31 cellular contexts compared by ENCODE assay signal in genomic region chr6:81988871-81989270, GRCh38.
"Had no signal": no experiment of that assay in that cellular context is flagged by ENCODE, and none has a peak within 500 bp of the region (broad histone marks: within the 10 kb centered on the region; RNA-seq: fewer than 3 reads in every experiment).

No MANE protein-coding gene starts in this region.

- H3K4me1 ChIP-seq: esophagus muscularis mucosa, heart left ventricle had no signal

- H3K36me3 ChIP-seq: brain microvascular endothelial cell, esophagus muscularis mucosa, heart left ventricle had no signal

- H3K27ac ChIP-seq: esophagus muscularis mucosa, heart left ventricle had no signal

- H3K27me3 Mint-ChIP-seq: activated CD4-positive, alpha-beta memory T cell treated with anti-CD3 and anti-CD28 coated beads for 36 hours; activated CD4-positive, alpha-beta T cell treated with anti-CD3 and anti-CD28 coated beads for 36 hours; activated CD4-positive, alpha-beta T cell treated with anti-CD3 and anti-CD28 coated beads, Interleukin-2, amount 10 ng/mL, durations not matched to agents 24 days and 14 days; activated CD8-positive, alpha-beta memory T cell treated with anti-CD3 and anti-CD28 coated beads, Interleukin-2, amount 10 ng/mL, durations not matched to agents 7 days and 5 days; activated naive CD4-positive, alpha-beta T cell treated with anti-CD3 and anti-CD28 coated beads, Interleukin-2, amount 50 U/mL, for 24 hours; effector memory CD8-positive, alpha-beta T cell; T-helper 17 cell had no signal

- DNase-seq: activated CD4-positive, alpha-beta memory T cell treated with anti-CD3 and anti-CD28 coated beads for 36 hours; activated CD4-positive, alpha-beta T cell treated with anti-CD3 and anti-CD28 coated beads for 36 hours; activated CD4-positive, alpha-beta T cell treated with anti-CD3 and anti-CD28 coated beads, Interleukin-2, amount 10 ng/mL, durations not matched to agents 24 days and 14 days; activated CD4-positive, CD25-positive, alpha-beta regulatory T cell; activated CD4-positive, CD25-positive, alpha-beta regulatory T cell treated with anti-CD3 and anti-CD28 coated beads, Interleukin-2, amount 50 U/mL, for 72 hours; activated CD8-positive, alpha-beta memory T cell treated with anti-CD3 and anti-CD28 coated beads, Interleukin-2, amount 10 ng/mL, durations not matched to agents 7 days and 5 days; activated CD8-positive, alpha-beta memory T cell treated with anti-CD3 and anti-CD28 coated beads, Interleukin-2, amount 50 U/mL, for 4 hours; activated CD8-positive, alpha-beta T cell treated with anti-CD3 and anti-CD28 coated beads, Interleukin-2, amount 10 ng/mL, durations not matched to agents 7 days and 5 days; activated effector memory CD4-positive, alpha-beta T cell treated with anti-CD3 and anti-CD28 coated beads, Interleukin-2, amount 50 U/mL, for 16 hours; activated naive CD4-positive, alpha-beta T cell treated with anti-CD3 and anti-CD28 coated beads for 36 hours; activated naive CD8-positive, alpha-beta T cell treated with anti-CD3 and anti-CD28 coated beads, Interleukin-2, amount 10 ng/mL, durations not matched to agents 7 days and 5 days; activated T-cell treated with anti-CD3 and anti-CD28 coated beads, Interleukin-2, amount 50 U/mL, for 1 hour; activated T-cell treated with anti-CD3 and anti-CD28 coated beads, Interleukin-2, amount 50 U/mL, for 48 hours; amniotic stem cell; anterior cingulate cortex; brain microvascular endothelial cell; caudate nucleus; cortex of kidney; dermis blood vessel endothelial cell; effector CD4-positive, alpha-beta T cell; effector memory CD8-positive, alpha-beta T cell; erythroblast; foreskin melanocyte; heart left ventricle; T-helper 1 cell; T-helper 17 cell had no signal

- H3K27me3 ChIP-seq: brain microvascular endothelial cell, esophagus muscularis mucosa, heart left ventricle had no signal

- H3K36me3 Mint-ChIP-seq: activated CD4-positive, alpha-beta memory T cell treated with anti-CD3 and anti-CD28 coated beads for 36 hours; activated CD8-positive, alpha-beta memory T cell treated with anti-CD3 and anti-CD28 coated beads, Interleukin-2, amount 10 ng/mL, durations not matched to agents 7 days and 5 days; activated naive CD4-positive, alpha-beta T cell treated with anti-CD3 and anti-CD28 coated beads, Interleukin-2, amount 50 U/mL, for 24 hours; activated naive CD8-positive, alpha-beta T cell treated with anti-CD3 and anti-CD28 coated beads, Interleukin-2, amount 10 ng/mL, durations not matched to agents 7 days and 5 days had no signal

- H3K4me3 Mint-ChIP-seq: activated CD4-positive, alpha-beta memory T cell treated with anti-CD3 and anti-CD28 coated beads for 36 hours; activated CD4-positive, alpha-beta T cell treated with anti-CD3 and anti-CD28 coated beads for 36 hours; activated CD4-positive, alpha-beta T cell treated with anti-CD3 and anti-CD28 coated beads, Interleukin-2, amount 10 ng/mL, durations not matched to agents 24 days and 14 days; activated CD8-positive, alpha-beta memory T cell treated with anti-CD3 and anti-CD28 coated beads, Interleukin-2, amount 10 ng/mL, durations not matched to agents 7 days and 5 days; activated CD8-positive, alpha-beta T cell treated with anti-CD3 and anti-CD28 coated beads, Interleukin-2, amount 10 ng/mL, durations not matched to agents 7 days and 5 days; activated naive CD4-positive, alpha-beta T cell treated with anti-CD3 and anti-CD28 coated beads for 36 hours; activated naive CD4-positive, alpha-beta T cell treated with anti-CD3 and anti-CD28 coated beads, Interleukin-2, amount 50 U/mL, for 24 hours; activated naive CD8-positive, alpha-beta T cell treated with anti-CD3 and anti-CD28 coated beads, Interleukin-2, amount 10 ng/mL, durations not matched to agents 7 days and 5 days; activated T-helper 1 cell treated with anti-CD3 and anti-CD28 coated beads, Interleukin-12 subunit alpha, Interleukin-12 subunit beta, Interleukin-2, Interleukin-4 antibody, amounts not matched to agents 30 ng/mL and 10 ng/mL and 1 ng/mL, durations not matched to agents 14 hours and 24 hours and 36 hours; effector memory CD8-positive, alpha-beta T cell; T-helper 17 cell; T-helper 2 cell treated with Interferon-gamma antibody and Interleukin-4, amounts not matched to agents 5 μg/mL and 100 μg/mL, for 36 hours had no signal

- H3K27ac Mint-ChIP-seq: activated CD4-positive, alpha-beta memory T cell treated with anti-CD3 and anti-CD28 coated beads for 36 hours; activated CD4-positive, alpha-beta T cell treated with anti-CD3 and anti-CD28 coated beads for 36 hours; activated CD4-positive, alpha-beta T cell treated with anti-CD3 and anti-CD28 coated beads, Interleukin-2, amount 10 ng/mL, durations not matched to agents 24 days and 14 days; activated CD8-positive, alpha-beta memory T cell treated with anti-CD3 and anti-CD28 coated beads, Interleukin-2, amount 10 ng/mL, durations not matched to agents 7 days and 5 days; activated CD8-positive, alpha-beta T cell treated with anti-CD3 and anti-CD28 coated beads, Interleukin-2, amount 10 ng/mL, durations not matched to agents 7 days and 5 days; activated naive CD4-positive, alpha-beta T cell treated with anti-CD3 and anti-CD28 coated beads for 36 hours; activated naive CD4-positive, alpha-beta T cell treated with anti-CD3 and anti-CD28 coated beads, Interleukin-2, amount 50 U/mL, for 24 hours; activated naive CD8-positive, alpha-beta T cell treated with anti-CD3 and anti-CD28 coated beads, Interleukin-2, amount 10 ng/mL, durations not matched to agents 7 days and 5 days; activated T-helper 1 cell treated with anti-CD3 and anti-CD28 coated beads, Interleukin-12 subunit alpha, Interleukin-12 subunit beta, Interleukin-2, Interleukin-4 antibody, amounts not matched to agents 30 ng/mL and 10 ng/mL and 1 ng/mL, durations not matched to agents 14 hours and 24 hours and 36 hours; activated T-helper 2 cell treated with anti-CD3 and anti-CD28 coated beads, Interferon-gamma antibody, Interleukin-2, Interleukin-4, amounts not matched to agents 10 μg/mL and 5 μg/mL and 100 μg/mL, durations not matched to agents 14 hours and 24 hours and 36 hours; effector memory CD8-positive, alpha-beta T cell; T-helper 17 cell; T-helper 2 cell treated with Interferon-gamma antibody and Interleukin-4, amounts not matched to agents 5 μg/mL and 100 μg/mL, for 36 hours had no signal

- H3K4me1 Mint-ChIP-seq: activated CD4-positive, alpha-beta T cell treated with anti-CD3 and anti-CD28 coated beads for 36 hours; activated CD4-positive, alpha-beta T cell treated with anti-CD3 and anti-CD28 coated beads, Interleukin-2, amount 10 ng/mL, durations not matched to agents 24 days and 14 days; activated CD8-positive, alpha-beta memory T cell treated with anti-CD3 and anti-CD28 coated beads, Interleukin-2, amount 10 ng/mL, durations not matched to agents 7 days and 5 days; activated naive CD4-positive, alpha-beta T cell treated with anti-CD3 and anti-CD28 coated beads, Interleukin-2, amount 50 U/mL, for 24 hours; activated naive CD8-positive, alpha-beta T cell treated with anti-CD3 and anti-CD28 coated beads, Interleukin-2, amount 10 ng/mL, durations not matched to agents 7 days and 5 days; T-helper 17 cell had no signal

- H3K9me3 ChIP-seq: esophagus muscularis mucosa, heart left ventricle had no signal

- H3K4me3 ChIP-seq: esophagus muscularis mucosa, heart left ventricle had no signal

- H3K9me3 Mint-ChIP-seq: activated CD4-positive, alpha-beta memory T cell treated with anti-CD3 and anti-CD28 coated beads for 36 hours; activated CD4-positive, alpha-beta T cell treated with anti-CD3 and anti-CD28 coated beads, Interleukin-2, amount 10 ng/mL, durations not matched to agents 24 days and 14 days; activated naive CD4-positive, alpha-beta T cell treated with anti-CD3 and anti-CD28 coated beads for 36 hours; activated naive CD4-positive, alpha-beta T cell treated with anti-CD3 and anti-CD28 coated beads, Interleukin-2, amount 50 U/mL, for 24 hours; activated T-helper 1 cell treated with anti-CD3 and anti-CD28 coated beads, Interleukin-12 subunit alpha, Interleukin-12 subunit beta, Interleukin-2, Interleukin-4 antibody, amounts not matched to agents 30 ng/mL and 10 ng/mL and 1 ng/mL, durations not matched to agents 14 hours and 24 hours and 36 hours; activated T-helper 2 cell treated with anti-CD3 and anti-CD28 coated beads, Interferon-gamma antibody, Interleukin-2, Interleukin-4, amounts not matched to agents 10 μg/mL and 5 μg/mL and 100 μg/mL, durations not matched to agents 14 hours and 24 hours and 36 hours; effector memory CD8-positive, alpha-beta T cell; T-helper 2 cell treated with Interferon-gamma antibody and Interleukin-4, amounts not matched to agents 5 μg/mL and 100 μg/mL, for 36 hours had no signal
